In the genomic region with DNA sequence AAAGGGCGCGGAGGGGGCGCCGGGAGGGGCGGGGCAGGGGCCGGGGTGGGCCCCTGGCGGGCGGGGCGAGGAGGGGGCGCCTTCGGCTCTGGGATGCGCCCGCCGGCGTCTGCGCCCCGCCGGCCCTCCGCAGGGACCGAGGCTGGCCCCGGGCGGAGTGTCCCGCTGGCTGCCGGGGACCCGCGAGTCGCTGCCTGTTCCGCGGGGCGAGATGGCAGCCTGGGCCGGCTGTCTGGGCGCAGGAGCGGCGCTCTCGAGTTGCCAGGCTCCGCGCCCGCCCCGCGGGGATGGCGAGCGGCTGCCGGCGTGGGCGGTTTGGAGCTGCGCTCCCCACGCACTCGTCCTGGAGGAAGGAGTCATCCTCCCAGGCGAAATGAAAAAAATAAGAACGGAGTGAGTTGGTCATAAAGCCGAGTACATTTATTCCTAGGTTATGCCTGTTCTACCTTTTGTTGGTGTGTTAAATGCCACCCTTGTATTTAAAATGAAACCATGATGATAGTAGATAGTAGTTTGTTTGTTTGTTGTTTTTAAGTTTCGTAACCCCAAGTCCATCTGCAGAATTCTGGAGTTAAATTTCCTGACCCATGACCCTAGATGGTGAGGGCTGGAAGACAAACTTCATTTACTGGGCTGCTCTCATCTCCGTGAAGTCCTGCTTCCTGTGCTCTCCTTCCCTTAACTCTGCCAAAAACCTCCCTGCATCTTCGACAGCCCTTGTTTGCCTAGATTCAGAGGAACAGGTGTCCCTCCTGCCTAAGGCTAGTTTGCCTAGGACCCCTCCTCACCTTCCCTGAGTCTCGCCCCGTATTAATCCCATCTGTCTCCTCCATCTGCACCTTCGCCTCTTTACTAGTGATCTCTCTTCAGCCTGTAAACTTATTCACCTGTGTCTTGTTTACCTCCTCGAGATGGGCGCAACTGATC, we compare ENCODE assay signal across 1 cellular context.
TF ChIP-seq lines count a peak whose summit lies in the region.

No MANE protein-coding gene starts in this region.

TF ChIP-seq in H1, 55 proteins besides CTCF, POLR2A, EP300 and RAD21:
- peak; percentile 71 for TF ChIP-seq EZH2 (IDR thresholded peaks at IDR 0.05; ENCODE audit: low read depth, low read length, severe bottlenecking)
- no peak for TF ChIP-seq CBX8 (IDR thresholded peaks at IDR 0.05; ENCODE audit: borderline replicate concordance, low read depth, low read length)
- no peak for TF ChIP-seq CHD1 (IDR thresholded peaks at IDR 0.05; ENCODE audit: low read depth, low read length)
- TF ChIP-seq SUZ12 (IDR thresholded peaks at IDR 0.05; ENCODE audit: low read length): peak; percentile 74; the same call in 1 of the 2 replicates
- peak; percentile 27 for TF ChIP-seq RNF2 (IDR thresholded peaks at IDR 0.05; ENCODE audit: borderline replicate concordance, low read depth, low read length, missing control alignments, poor library complexity, severe bottlenecking)
